ENCODE assay signal across 30 cellular contexts in the genomic region with DNA sequence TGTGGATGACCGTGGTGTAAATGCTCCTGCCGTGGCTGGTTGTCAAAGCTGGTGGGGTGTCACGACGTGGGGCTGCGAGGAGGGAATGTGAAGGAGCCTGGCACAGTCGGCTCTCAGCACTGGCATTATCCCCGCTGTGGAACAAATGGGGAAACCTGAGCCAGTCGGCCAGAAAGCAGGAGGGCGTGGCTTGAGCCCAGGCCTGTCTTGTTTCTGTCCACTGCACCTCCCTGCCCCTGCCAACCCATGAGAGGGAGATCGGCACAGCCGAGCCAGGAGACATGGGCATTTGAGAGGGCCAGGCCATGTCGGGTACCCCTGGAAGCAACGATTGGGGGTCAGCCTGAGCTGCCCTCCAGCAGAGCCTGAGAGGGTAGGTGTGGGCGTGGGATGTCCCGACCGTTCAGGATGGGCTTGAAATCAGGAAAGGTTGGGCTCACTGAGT. TPM values are rescaled to one million over a fixed set of nuclear protein-coding genes. Genes with fewer than 3 reads are reported as not detected.
A peak's percentile ranks its signal among the peaks of the same experiment; 100 is the strongest.
DNase-seq lines count a peak whose midpoint lies in the region; ATAC-seq, FAIRE-seq and TF ChIP-seq lines count a peak whose summit lies in the region.
"Had no signal": no experiment of that assay in that cellular context is flagged by ENCODE, and none has a peak within 500 bp of the region (broad histone marks: within the 10 kb centered on the region; RNA-seq: fewer than 3 reads in every experiment).

No MANE protein-coding gene starts in this region.

- no peak overlapping the region for H2BK5ac ChIP-seq in H1 (ENCODE audit: low read depth, low read length)

- H3K27ac ChIP-seq in HepG2 (ENCODE audit: extremely low read length, insufficient read depth, low read length) (no peak overlapping the region), right lobe of liver (no peak overlapping the region), H1 (ENCODE audit: low read depth, low read length) (no peak overlapping the region), osteoblast (ENCODE audit: low read depth, low read length) (no peak overlapping the region)
- H3K27ac ChIP-seq: adrenal gland, BLaER1, brain microvascular endothelial cell, lower lobe of right lung, stomach, tibial nerve had no signal

- no peak overlapping the region for H3K14ac ChIP-seq in H1 (ENCODE audit: insufficient read length)

- TF ChIP-seq POLR2A in HepG2 (IDR thresholded peaks at IDR 0.05; ENCODE audit: insufficient read depth in 1 of 2, low read depth in 2 of 2, low read length in 2 of 2), result no peak
- no peak for TF ChIP-seq POLR2A in right lobe of liver (IDR thresholded peaks at IDR 0.05)
- TF ChIP-seq POLR2A in H1 (IDR thresholded peaks at IDR 0.05; ENCODE audit: control extremely low read depth in 1 of 2, low read depth in 2 of 2, low read length in 2 of 2), result no peak

- H2AFZ ChIP-seq in HepG2 (ENCODE audit: low read length) (no peak overlapping the region), H1 (ENCODE audit: low read length) (no peak overlapping the region), osteoblast (ENCODE audit: low read length) (no peak overlapping the region)

- DNase-seq in HepG2 (ENCODE audit: low spot score) (no peak), right lobe of liver (no peak), H1 (ENCODE audit: low read depth in 1 of 2, low spot score in 2 of 2) (no peak), osteoblast (ENCODE audit: insufficient read length, low spot score, missing footprints) (peak; percentile 54), NOMO-1 treated with dmso at 0.1 percent for 144 hours (lab: John Stamatoyannopoulos, UW; ENCODE audit: unreplicated experiment) (no peak)
- DNase-seq in activated T-helper 1 cell treated with anti-CD3 and anti-CD28 coated beads, Interleukin-12 subunit alpha, Interleukin-12 subunit beta, Interleukin-2, Interleukin-4 antibody, amounts not matched to agents 30 ng/mL and 10 ng/mL and 1 ng/mL, durations not matched to agents 14 hours and 24 hours and 36 hours (ENCODE audit: low spot score), result no peak
- DNase-seq: activated CD4-positive, alpha-beta T cell treated with anti-CD3 and anti-CD28 coated beads, Interleukin-2, amount 50 U/mL, for 1 hour; activated CD8-positive, alpha-beta memory T cell treated with anti-CD3 and anti-CD28 coated beads, Interleukin-2, amount 10 ng/mL, durations not matched to agents 7 days and 5 days; activated naive CD4-positive, alpha-beta T cell treated with anti-CD3 and anti-CD28 coated beads for 36 hours; activated T-cell treated with anti-CD3 and anti-CD28 coated beads, Interleukin-2, amount 50 U/mL, for 48 hours; adrenal gland; brain microvascular endothelial cell; GDM1; KBM-7; kidney; lower lobe of right lung; NCI-H1417 treated with DMSO at 0.1 percent for 48 hours; NCI-H2081 treated with DMSO at 0.1 percent for 48 hours; NCI-H446 treated with DMSO at 0.1 percent for 48 hours; nephron progenitor cell; SHP77; stimulated activated CD8-positive, alpha-beta memory T cell treated with anti-CD3 and anti-CD28 coated beads, Interleukin-4, amount 100 ng/mL, for 48 hours; stomach had no signal

- H3K4me1 ChIP-seq in HepG2 (ENCODE audit: insufficient read depth, low read length) (peaks cover 7% of the 10 kb centered on the region), right lobe of liver (no peaks in the 10 kb centered on the region), H1 (replicated peaks in 1 of 4; ENCODE audit: control insufficient read depth in 3 of 4, insufficient read depth in 4 of 4, low read length in 3 of 4) (peaks cover 0 to 6% (median 0%) of the 10 kb centered on the region in 4 experiments; a peak in 2 of 7 replicates), osteoblast (ENCODE audit: insufficient read depth, low read length) (no peaks in the 10 kb centered on the region)
- H3K4me1 ChIP-seq: adrenal gland, lower lobe of right lung had no signal

- POLR2A ChIA-PET in HepG2 (lab: Yijun Ruan, JAX) (no interaction called here), H1 (lab: Charles Lee; ENCODE audit: partially characterized antibody) (interaction anchor here (2.4 kb wide), 1 partner anchor 9 kb away, joined by 12 read pairs; no protein-coding TSS in a partner anchor)

- no peak overlapping the region for H2AK5ac ChIP-seq in H1 (ENCODE audit: low read depth, low read length)

- H4K20me1 ChIP-seq in HepG2 (ENCODE audit: insufficient read depth, low read length) (no peaks in the 10 kb centered on the region), H1 (replicated peaks in 1 of 2; ENCODE audit: control insufficient read depth in 1 of 2, insufficient read depth in 2 of 2, low read length in 2 of 2) (no peaks in the 10 kb centered on the region), osteoblast (ENCODE audit: insufficient read depth, low read length) (no peaks in the 10 kb centered on the region)
- H4K20me1 ChIP-seq: BLaER1 had no signal

- no peaks in the 10 kb centered on the region for H3K9me3 Mint-ChIP-seq in activated T-helper 1 cell treated with anti-CD3 and anti-CD28 coated beads, Interleukin-12 subunit alpha, Interleukin-12 subunit beta, Interleukin-2, Interleukin-4 antibody, amounts not matched to agents 30 ng/mL and 10 ng/mL and 1 ng/mL, durations not matched to agents 14 hours and 24 hours and 36 hours
- H3K9me3 Mint-ChIP-seq: activated naive CD4-positive, alpha-beta T cell treated with anti-CD3 and anti-CD28 coated beads for 36 hours; nephron progenitor cell; T-helper 2 cell treated with Interferon-gamma antibody and Interleukin-4, amounts not matched to agents 5 μg/mL and 100 μg/mL, for 36 hours had no signal

- H3K4me1 Mint-ChIP-seq in activated T-helper 1 cell treated with anti-CD3 and anti-CD28 coated beads, Interleukin-12 subunit alpha, Interleukin-12 subunit beta, Interleukin-2, Interleukin-4 antibody, amounts not matched to agents 30 ng/mL and 10 ng/mL and 1 ng/mL, durations not matched to agents 14 hours and 24 hours and 36 hours (ENCODE audit: low read depth), result no peaks in the 10 kb centered on the region
- H3K4me1 Mint-ChIP-seq: activated CD8-positive, alpha-beta memory T cell treated with anti-CD3 and anti-CD28 coated beads, Interleukin-2, amount 10 ng/mL, durations not matched to agents 7 days and 5 days had no signal

- no peaks in the 10 kb centered on the region for H3K9me3 ChIP-seq in HepG2 (ENCODE audit: low read length)
- H3K9me3 ChIP-seq in right lobe of liver, result no peaks in the 10 kb centered on the region
- no peaks in the 10 kb centered on the region for H3K9me3 ChIP-seq in H1 (ENCODE audit: insufficient read depth in 2 of 2, low read depth in 1 of 2, low read length in 1 of 2)
- no peaks in the 10 kb centered on the region for H3K9me3 ChIP-seq in osteoblast (ENCODE audit: low read depth, low read length)
- H3K9me3 ChIP-seq: adrenal gland, BLaER1, lower lobe of right lung, stomach, tibial nerve had no signal

- no peak for TF ChIP-seq EP300 in HepG2 (IDR thresholded peaks at IDR 0.05; ENCODE audit: low read depth in 2 of 2, low read length in 2 of 2)
- no peak for TF ChIP-seq EP300 in HepG2 (CRISPR knock-in tag; IDR thresholded peaks at IDR 0.05; ENCODE audit: borderline replicate concordance)
- no peak for TF ChIP-seq EP300 in H1 (IDR thresholded peaks at IDR 0.05; ENCODE audit: borderline replicate concordance in 1 of 2, low read depth in 2 of 2, low read length in 2 of 2)

- H3K79me2 ChIP-seq in HepG2 (ENCODE audit: insufficient read depth, low read length) (no peaks in the 10 kb centered on the region), H1 (ENCODE audit: control insufficient read depth in 1 of 2, insufficient read depth in 2 of 2, low read length in 2 of 2) (no peaks in the 10 kb centered on the region), osteoblast (ENCODE audit: insufficient read depth, low read length) (no peaks in the 10 kb centered on the region)

- no peaks in the 10 kb centered on the region for H3K23me2 ChIP-seq in H1 (ENCODE audit: low read depth, low read length)

- H3K4ac ChIP-seq in H1 (replicated peaks; ENCODE audit: insufficient read length, low read depth, low read length), result no peak overlapping the region

- in situ Hi-C loops in HepG2 (cut with HindIII; ENCODE audit: extremely low pct_ligation_motif_present, low pct_unique_long_range_greater_than_20kb), result no loop called here

- no peak overlapping the region for H4K5ac ChIP-seq in H1 (ENCODE audit: insufficient read length, low read depth, low read length)

- 34% methylated on average over 16 of the region's 16 CpGs for WGBS in HepG2 (ENCODE audit: low lambda C conversion rate)
- 58% methylated on average over 5 of the region's 16 CpGs for WGBS in right lobe of liver (ENCODE audit: insufficient coverage, low coverage, low lambda C conversion rate, missing lambda C conversion rate)
- 73% methylated on average over 16 of the region's 16 CpGs; no CpG with 5 or more reads in 1 of the 2 experiments for WGBS in H1 (ENCODE audit: extremely low coverage in 1 of 2, insufficient coverage in 1 of 2, insufficient read length in 1 of 2, insufficient replicate concordance in 2 of 2, low coverage in 1 of 2, low lambda C conversion rate in 2 of 2, missing lambda C conversion rate in 1 of 2), 2 experiments

- no peak overlapping the region for H2BK20ac ChIP-seq in H1 (ENCODE audit: low read length)

- H3K79me1 ChIP-seq in H1 (ENCODE audit: low read depth, low read length), result no peaks in the 10 kb centered on the region

- H3K18ac ChIP-seq in H1 (ENCODE audit: extremely low read depth, low read length), result no peak overlapping the region

- H3K27ac Mint-ChIP-seq in activated T-helper 1 cell treated with anti-CD3 and anti-CD28 coated beads, Interleukin-12 subunit alpha, Interleukin-12 subunit beta, Interleukin-2, Interleukin-4 antibody, amounts not matched to agents 30 ng/mL and 10 ng/mL and 1 ng/mL, durations not matched to agents 14 hours and 24 hours and 36 hours, result no peak overlapping the region
- H3K27ac Mint-ChIP-seq: activated CD8-positive, alpha-beta memory T cell treated with anti-CD3 and anti-CD28 coated beads, Interleukin-2, amount 10 ng/mL, durations not matched to agents 7 days and 5 days; activated naive CD4-positive, alpha-beta T cell treated with anti-CD3 and anti-CD28 coated beads for 36 hours; nephron progenitor cell; T-helper 2 cell treated with Interferon-gamma antibody and Interleukin-4, amounts not matched to agents 5 μg/mL and 100 μg/mL, for 36 hours had no signal

- no peak overlapping the region for H3K23ac ChIP-seq in H1 (ENCODE audit: insufficient read length)

- H3K4me3 ChIP-seq in HepG2 (replicated peaks in 1 of 3; ENCODE audit: insufficient read depth in 1 of 3, low read depth in 2 of 3, low read length in 3 of 3) (no peak overlapping the region), right lobe of liver (no peak overlapping the region), H1 (ENCODE audit: extremely low read depth in 1 of 4, insufficient read depth in 2 of 4, low read depth in 3 of 4, low read length in 4 of 4) (no peak overlapping the region), osteoblast (ENCODE audit: insufficient read depth, low read length) (no peak overlapping the region)
- H3K4me3 ChIP-seq: adrenal gland, BLaER1, lower lobe of right lung, stomach, tibial nerve had no signal

- H3K36me3 Mint-ChIP-seq in activated T-helper 1 cell treated with anti-CD3 and anti-CD28 coated beads, Interleukin-12 subunit alpha, Interleukin-12 subunit beta, Interleukin-2, Interleukin-4 antibody, amounts not matched to agents 30 ng/mL and 10 ng/mL and 1 ng/mL, durations not matched to agents 14 hours and 24 hours and 36 hours (ENCODE audit: low read depth), result no peaks in the 10 kb centered on the region
- H3K36me3 Mint-ChIP-seq: activated CD8-positive, alpha-beta memory T cell treated with anti-CD3 and anti-CD28 coated beads, Interleukin-2, amount 10 ng/mL, durations not matched to agents 7 days and 5 days had no signal

- TF ChIP-seq RAD21 in HepG2 (CRISPR knock-in tag; IDR thresholded peaks at IDR 0.05), result no peak
- no peak for TF ChIP-seq RAD21 in H1 (IDR thresholded peaks at IDR 0.05 in 1 of 2, conservative IDR thresholded peaks at IDR 0.05 in 1 of 2; ENCODE audit: low read depth in 2 of 2, low read length in 2 of 2)

- FAIRE-seq in HepG2 (lab: Jason Lieb, UNC) (no peak), H1 (lab: Jason Lieb, UNC) (no peak)
- FAIRE-seq: endothelial cell of umbilical vein, H54, kidney had no signal

- H3K27me3 ChIP-seq in HepG2 (ENCODE audit: control insufficient read depth in 1 of 2, insufficient read depth in 2 of 2, low read length in 2 of 2) (peaks cover 9 to 62% of the 10 kb centered on the region in 2 experiments; a peak in 4 of 5 replicates), right lobe of liver (no peaks in the 10 kb centered on the region), H1 (replicated peaks in 1 of 4; ENCODE audit: control insufficient read depth in 3 of 4, extremely low read depth in 1 of 4, insufficient read depth in 3 of 4, low read length in 3 of 4) (no peaks in the 10 kb centered on the region), osteoblast (ENCODE audit: insufficient read depth, low read length) (peaks cover 14% of the 10 kb centered on the region)
- H3K27me3 ChIP-seq: adrenal gland, BLaER1, brain microvascular endothelial cell, tibial nerve had no signal

- no peak overlapping the region for H4K91ac ChIP-seq in H1 (replicated peaks; ENCODE audit: insufficient read length, low read length)

- TF ChIP-seq CTCF in HepG2 (CRISPR knock-in tag; IDR thresholded peaks at IDR 0.05), result no peak
- TF ChIP-seq CTCF in right lobe of liver (IDR thresholded peaks at IDR 0.05), result no peak
- TF ChIP-seq CTCF in H1 (IDR thresholded peaks at IDR 0.05; ENCODE audit: control extremely low read depth in 1 of 3, insufficient read depth in 1 of 3, low read depth in 1 of 3, low read length in 3 of 3), result no peak
- no peak for TF ChIP-seq CTCF in osteoblast (IDR thresholded peaks at IDR 0.05; ENCODE audit: extremely low read depth, low read depth, low read length)

- H2BK15ac ChIP-seq in H1 (ENCODE audit: low read length), result no peak overlapping the region

- no peak overlapping the region for H3K4me2 ChIP-seq in HepG2 (ENCODE audit: low read depth, low read length)
- H3K4me2 ChIP-seq in H1 (ENCODE audit: insufficient read depth in 1 of 2, low read depth in 2 of 2, low read length in 2 of 2), result no peak overlapping the region
- H3K4me2 ChIP-seq in osteoblast (ENCODE audit: insufficient read depth, low read length), result no peak overlapping the region
- H3K4me2 ChIP-seq: BLaER1 had no signal

- H3K27me3 Mint-ChIP-seq in activated T-helper 1 cell treated with anti-CD3 and anti-CD28 coated beads, Interleukin-12 subunit alpha, Interleukin-12 subunit beta, Interleukin-2, Interleukin-4 antibody, amounts not matched to agents 30 ng/mL and 10 ng/mL and 1 ng/mL, durations not matched to agents 14 hours and 24 hours and 36 hours (ENCODE audit: insufficient read depth), result no peaks in the 10 kb centered on the region
- H3K27me3 Mint-ChIP-seq: activated CD8-positive, alpha-beta memory T cell treated with anti-CD3 and anti-CD28 coated beads, Interleukin-2, amount 10 ng/mL, durations not matched to agents 7 days and 5 days had no signal

- no peak overlapping the region for H2BK120ac ChIP-seq in H1 (replicated peaks; ENCODE audit: low read depth, low read length)

- CTCF ChIA-PET in HepG2 (lab: Yijun Ruan, JAX; ENCODE audit: low intra/inter-chr PET ratio, low total read pairs), result no interaction called here
- CTCF ChIA-PET in H1 (lab: Charles Lee; ENCODE audit: partially characterized antibody), result interaction anchor here (1.0 to 3.8 kb wide), 4 partner anchors 8 to 23 kb away, joined by 3 to 8 read pairs (median 4); no protein-coding TSS in a partner anchor

- ATAC-seq in HepG2 (no peak), right lobe of liver (no peak), HG03045 (IDR thresholded peaks at IDR 0.05; ENCODE audit: unreplicated experiment) (no peak)
- ATAC-seq: activated CD8-positive, alpha-beta memory T cell treated with anti-CD3 and anti-CD28 coated beads, Interleukin-2, amount 10 ng/mL, durations not matched to agents 7 days and 5 days; lower lobe of right lung had no signal

- H3K36me3 ChIP-seq in HepG2 (replicated peaks in 1 of 2; ENCODE audit: control insufficient read depth in 1 of 2, insufficient read depth in 2 of 2, low read length in 2 of 2) (no peaks in the 10 kb centered on the region), right lobe of liver (no peaks in the 10 kb centered on the region), H1 (ENCODE audit: control insufficient read depth in 2 of 4, insufficient read depth in 4 of 4, low read length in 3 of 4) (no peaks in the 10 kb centered on the region), osteoblast (ENCODE audit: insufficient read depth, low read length) (no peaks in the 10 kb centered on the region)
- H3K36me3 ChIP-seq: adrenal gland, BLaER1, brain microvascular endothelial cell, lower lobe of right lung, stomach, tibial nerve had no signal

- intact Hi-C loops in HepG2 (cut with micrococcal nuclease; ENCODE audit: unreplicated experiment) (no loop called here), right lobe of liver (cut with DNase I) (no loop called here)
- intact Hi-C loops in activated T-helper 1 cell treated with anti-CD3 and anti-CD28 coated beads, Interleukin-12 subunit alpha, Interleukin-12 subunit beta, Interleukin-2, Interleukin-4 antibody, amounts not matched to agents 30 ng/mL and 10 ng/mL and 1 ng/mL, durations not matched to agents 14 hours and 24 hours and 36 hours (cut with micrococcal nuclease), result no loop called here

- H4K8ac ChIP-seq in H1 (ENCODE audit: extremely low read depth, insufficient read depth, low read length), result no peak overlapping the region

- H3K4me3 Mint-ChIP-seq in activated T-helper 1 cell treated with anti-CD3 and anti-CD28 coated beads, Interleukin-12 subunit alpha, Interleukin-12 subunit beta, Interleukin-2, Interleukin-4 antibody, amounts not matched to agents 30 ng/mL and 10 ng/mL and 1 ng/mL, durations not matched to agents 14 hours and 24 hours and 36 hours, result no peak overlapping the region
- H3K4me3 Mint-ChIP-seq: activated CD8-positive, alpha-beta memory T cell treated with anti-CD3 and anti-CD28 coated beads, Interleukin-2, amount 10 ng/mL, durations not matched to agents 7 days and 5 days; activated naive CD4-positive, alpha-beta T cell treated with anti-CD3 and anti-CD28 coated beads for 36 hours; nephron progenitor cell; T-helper 2 cell treated with Interferon-gamma antibody and Interleukin-4, amounts not matched to agents 5 μg/mL and 100 μg/mL, for 36 hours had no signal

- H3K9ac ChIP-seq in HepG2 (ENCODE audit: insufficient read depth, low read depth, low read length) (no peak overlapping the region), H1 (replicated peaks in 1 of 4; ENCODE audit: extremely low read depth in 1 of 4, low read depth in 3 of 4, low read length in 3 of 4) (0 out of 7 replicates have a peak overlapping the region, but pooled peaks of 1 of the 4 experiments have one; percentile 24)
- H3K9ac ChIP-seq: BLaER1 had no signal

- no peak overlapping the region for H3K56ac ChIP-seq in H1 (replicated peaks; ENCODE audit: insufficient read length, low read depth, low read length)

- 0 out of 2 replicates have a peak overlapping the region, but pooled peaks have one; percentile 39 for H2BK12ac ChIP-seq in H1 (ENCODE audit: low read depth, low read length)

- BruUV-seq in HepG2 (replicated peaks; lab: Mats Ljungman, UMichigan), result no TSS peak

RNA-seq across cellular contexts. Expression of a gene that starts 44.5 kb away (rescaled TPM):
- total RNA-seq in HepG2 (2016; rRNA removed; fragmentation: Illumina TruSeq; extraction: Trizol) (318 and 642 TPM in 2 replicates), right lobe of liver (100 to 1,000 TPM; 141 to 232 (median 191) TPM), osteoblast (245 and 291 TPM in 2 replicates)
- 56.1 and 61.3 TPM in 2 replicates for total RNA-seq in HepG2 (2016; cell fraction: cytosol; rRNA removed; fragmentation: Illumina TruSeq; extraction: Trizol; ENCODE audit: low read depth)
- 300 and 675 TPM in 2 replicates for total RNA-seq in HepG2 (2016; cell fraction: insoluble cytoplasmic fraction; rRNA removed; fragmentation: Illumina TruSeq; extraction: Trizol)
- 124 and 135 TPM in 2 replicates for total RNA-seq in HepG2 (2016; cell fraction: membrane; rRNA removed; fragmentation: Illumina TruSeq; extraction: Trizol)
- 502 and 568 TPM in 2 replicates for total RNA-seq in HepG2 (2016; cell fraction: nucleus; rRNA removed; fragmentation: Illumina TruSeq; extraction: Trizol)
- polyA plus RNA-seq in HepG2 (2011; rRNA removed) (418 and 586 TPM in 2 replicates), H1 (2011; rRNA removed) (140 and 181 TPM in 2 replicates)
- 484 and 553 TPM in 2 replicates for polyA plus RNA-seq in HepG2 (2011; cell fraction: cytosol; rRNA removed)
- polyA plus RNA-seq in HepG2 (2011; cell fraction: nucleus; rRNA removed), result 135 and 158 TPM in 2 replicates
- polyA plus RNA-seq in HepG2 (2012), result 484 and 600 TPM in 2 replicates
- 61.3 and 65.3 TPM in 2 replicates for polyA plus RNA-seq in HepG2 (2016; cell fraction: cytosol; fragmentation: Illumina TruSeq; extraction: Trizol; ENCODE audit: low read depth)
- polyA plus RNA-seq in HepG2 (2016; cell fraction: insoluble cytoplasmic fraction; fragmentation: Illumina TruSeq; extraction: Trizol; ENCODE audit: low read depth), result 289 and 301 TPM in 2 replicates
- 102 and 106 TPM in 2 replicates for polyA plus RNA-seq in HepG2 (2016; cell fraction: membrane; fragmentation: Illumina TruSeq; extraction: Trizol; ENCODE audit: low read depth)
- polyA plus RNA-seq in HepG2 (2016; cell fraction: nucleus; fragmentation: Illumina TruSeq; extraction: Trizol; ENCODE audit: insufficient read depth, low read depth), result 690 and 757 TPM in 2 replicates
- polyA minus RNA-seq in HepG2 (2011; rRNA and poly(A)+ RNA removed; ENCODE audit: low replicate concordance), result 87.6 and 158 TPM in 2 replicates
- polyA minus RNA-seq in HepG2 (2011; cell fraction: cytosol; rRNA and poly(A)+ RNA removed), result 230 and 245 TPM in 2 replicates
- polyA minus RNA-seq in HepG2 (2011; cell fraction: nucleus; rRNA and poly(A)+ RNA removed), result 115 and 127 TPM in 2 replicates
- total RNA-seq in H1 (2021; fragmentation: NEBNext Ultra II Directional; extraction: Animal tissue kit (Norgen Biotek cat#: 25700)), result 383 and 384 TPM in 2 replicates
- 288 TPM for polyA plus RNA-seq in H1 (2011; cell fraction: cytosol; rRNA removed)
- 82.8 TPM for polyA plus RNA-seq in H1 (2011; cell fraction: nucleus; rRNA removed)
- 288 to 306 TPM (median 300 TPM) in 4 replicates for polyA plus RNA-seq in H1 (2012, experiment 1 of 2)
- 64.6 TPM for polyA plus RNA-seq in H1 (2012, experiment 2 of 2)
- polyA plus RNA-seq in H1 (2013, experiment 1 of 2), result 508 TPM
- polyA plus RNA-seq in H1 (2013, experiment 2 of 2), result 560 TPM
- 136 and 139 TPM in 2 replicates for polyA minus RNA-seq in H1 (2011; rRNA and poly(A)+ RNA removed)
- polyA minus RNA-seq in H1 (2011; cell fraction: cytosol; rRNA and poly(A)+ RNA removed), result 120 TPM
- 54.6 TPM for polyA minus RNA-seq in H1 (2011; cell fraction: nucleus; rRNA and poly(A)+ RNA removed)
- total RNA-seq in activated T-helper 1 cell treated with anti-CD3 and anti-CD28 coated beads, Interleukin-12 subunit alpha, Interleukin-12 subunit beta, Interleukin-2, Interleukin-4 antibody, amounts not matched to agents 30 ng/mL and 10 ng/mL and 1 ng/mL, durations not matched to agents 14 hours and 24 hours and 36 hours, result 171 and 173 TPM in 2 replicates

RNA-seq across cellular contexts. Expression of a gene that starts 46.7 kb away (rescaled TPM):
- total RNA-seq in HepG2 (2016; rRNA removed; fragmentation: Illumina TruSeq; extraction: Trizol) (0.04 TPM in 1 of 2 replicates, not detected in the other), right lobe of liver (under 1 TPM in 2 of 6 experiments, not detected in 4; 0.12 to 0.22 TPM), osteoblast (under 0.01 TPM in 2 replicates)
- not detected in 2 replicates for total RNA-seq in HepG2 (2016; cell fraction: cytosol; rRNA removed; fragmentation: Illumina TruSeq; extraction: Trizol; ENCODE audit: low read depth)
- total RNA-seq in HepG2 (2016; cell fraction: insoluble cytoplasmic fraction; rRNA removed; fragmentation: Illumina TruSeq; extraction: Trizol), result 0.04 TPM in 1 of 2 replicates, not detected in the other
- not detected in 2 replicates for total RNA-seq in HepG2 (2016; cell fraction: membrane; rRNA removed; fragmentation: Illumina TruSeq; extraction: Trizol)
- 0.09 TPM in 1 of 2 replicates, not detected in the other for total RNA-seq in HepG2 (2016; cell fraction: nucleus; rRNA removed; fragmentation: Illumina TruSeq; extraction: Trizol)
- polyA plus RNA-seq in HepG2 (2011; rRNA removed) (0.10 and 0.29 TPM in 2 replicates), H1 (2011; rRNA removed) (0.29 and 0.36 TPM in 2 replicates)
- 0.05 TPM in 2 replicates for polyA plus RNA-seq in HepG2 (2011; cell fraction: cytosol; rRNA removed)
- polyA plus RNA-seq in HepG2 (2011; cell fraction: nucleus; rRNA removed), result 0.36 and 2.7 TPM in 2 replicates
- polyA plus RNA-seq in HepG2 (2012), result 1.4 and 1.5 TPM in 2 replicates
- not detected in 2 replicates for polyA plus RNA-seq in HepG2 (2016; cell fraction: cytosol; fragmentation: Illumina TruSeq; extraction: Trizol; ENCODE audit: low read depth)
- polyA plus RNA-seq in HepG2 (2016; cell fraction: insoluble cytoplasmic fraction; fragmentation: Illumina TruSeq; extraction: Trizol; ENCODE audit: low read depth), result not detected in 2 replicates
- polyA plus RNA-seq in HepG2 (2016; cell fraction: membrane; fragmentation: Illumina TruSeq; extraction: Trizol; ENCODE audit: low read depth), result not detected in 2 replicates
- not detected in 2 replicates for polyA plus RNA-seq in HepG2 (2016; cell fraction: nucleus; fragmentation: Illumina TruSeq; extraction: Trizol; ENCODE audit: insufficient read depth, low read depth)
- polyA minus RNA-seq in HepG2 (2011; rRNA and poly(A)+ RNA removed; ENCODE audit: low replicate concordance), result 7.5 TPM in 1 of 2 replicates, not detected in the other
- 0.44 and 0.69 TPM in 2 replicates for polyA minus RNA-seq in HepG2 (2011; cell fraction: cytosol; rRNA and poly(A)+ RNA removed)
- 0.12 TPM in 1 of 2 replicates, not detected in the other for polyA minus RNA-seq in HepG2 (2011; cell fraction: nucleus; rRNA and poly(A)+ RNA removed)
- 0.63 and 0.74 TPM in 2 replicates for total RNA-seq in H1 (2021; fragmentation: NEBNext Ultra II Directional; extraction: Animal tissue kit (Norgen Biotek cat#: 25700))
- polyA plus RNA-seq in H1 (2011; cell fraction: cytosol; rRNA removed), result 0.41 TPM
- polyA plus RNA-seq in H1 (2011; cell fraction: nucleus; rRNA removed), result 1.5 TPM
- polyA plus RNA-seq in H1 (2012, experiment 1 of 2), result 1.7 to 2.8 TPM (median 1.8 TPM) in 4 replicates
- 0.39 TPM for polyA plus RNA-seq in H1 (2012, experiment 2 of 2)
- polyA plus RNA-seq in H1 (2013, experiment 1 of 2), result 0.47 TPM
- 0.74 TPM for polyA plus RNA-seq in H1 (2013, experiment 2 of 2)
- polyA minus RNA-seq in H1 (2011; rRNA and poly(A)+ RNA removed), result 0.22 and 0.28 TPM in 2 replicates
- polyA minus RNA-seq in H1 (2011; cell fraction: cytosol; rRNA and poly(A)+ RNA removed), result not detected
- 0.90 TPM for polyA minus RNA-seq in H1 (2011; cell fraction: nucleus; rRNA and poly(A)+ RNA removed)
- total RNA-seq in activated T-helper 1 cell treated with anti-CD3 and anti-CD28 coated beads, Interleukin-12 subunit alpha, Interleukin-12 subunit beta, Interleukin-2, Interleukin-4 antibody, amounts not matched to agents 30 ng/mL and 10 ng/mL and 1 ng/mL, durations not matched to agents 14 hours and 24 hours and 36 hours, result 0.05 and 0.24 TPM in 2 replicates
- total RNA-seq: activated CD8-positive, alpha-beta memory T cell treated with anti-CD3 and anti-CD28 coated beads, Interleukin-2, amount 10 ng/mL, durations not matched to agents 7 days and 5 days; activated naive CD4-positive, alpha-beta T cell treated with anti-CD3 and anti-CD28 coated beads for 36 hours; mononuclear cell had no signal
